Comparison of ENCODE assay signal across 22 cellular contexts in genomic region chr6:100366419-100366818, GRCh38.
DNase-seq lines count a peak whose midpoint lies in the region; ATAC-seq and TF ChIP-seq lines count a peak whose summit lies in the region.
"Had no signal": no experiment of that assay in that cellular context is flagged by ENCODE, and none has a peak within 500 bp of the region (broad histone marks: within the 10 kb centered on the region; RNA-seq: fewer than 3 reads in every experiment).

No MANE protein-coding gene starts in this region.

- no peaks in the 10 kb centered on the region for H3K27me3 Mint-ChIP-seq in activated CD4-positive, alpha-beta T cell treated with anti-CD3 and anti-CD28 coated beads for 36 hours
- H3K27me3 Mint-ChIP-seq in activated CD4-positive, alpha-beta memory T cell treated with anti-CD3 and anti-CD28 coated beads, Interleukin-2, amount 10 ng/mL, durations not matched to agents 7 days and 5 days = peaks cover 3% of the 10 kb centered on the region

- intact Hi-C loops in activated CD4-positive, alpha-beta T cell treated with anti-CD3 and anti-CD28 coated beads for 36 hours (cut with DNase I, micrococcal nuclease) = no loop called here

- TF ChIP-seq CTCF in choroid plexus epithelial cell (conservative IDR thresholded peaks at IDR 0.05; ENCODE audit: low read depth, low read length) = no peak

- CTCF ChIA-PET in activated CD4-positive, alpha-beta T cell treated with anti-CD3 and anti-CD28 coated beads for 36 hours (lab: Charles Lee) = no interaction called here
- CTCF ChIA-PET in activated CD4-positive, alpha-beta memory T cell treated with anti-CD3 and anti-CD28 coated beads, Interleukin-2, amount 10 ng/mL, durations not matched to agents 7 days and 5 days (lab: Charles Lee) = interaction anchor here (0.7 kb wide), 1 partner anchor 71 kb away, joined by 4 read pairs; no protein-coding TSS in a partner anchor

- no peak overlapping the region for H3K27ac Mint-ChIP-seq in activated CD4-positive, alpha-beta T cell treated with anti-CD3 and anti-CD28 coated beads for 36 hours
- no peak overlapping the region for H3K27ac Mint-ChIP-seq in activated CD4-positive, alpha-beta memory T cell treated with anti-CD3 and anti-CD28 coated beads, Interleukin-2, amount 10 ng/mL, durations not matched to agents 7 days and 5 days

- no peak overlapping the region for H3K4me3 Mint-ChIP-seq in activated CD4-positive, alpha-beta T cell treated with anti-CD3 and anti-CD28 coated beads for 36 hours
- no peak overlapping the region for H3K4me3 Mint-ChIP-seq in activated CD4-positive, alpha-beta memory T cell treated with anti-CD3 and anti-CD28 coated beads, Interleukin-2, amount 10 ng/mL, durations not matched to agents 7 days and 5 days

- no peak for ATAC-seq in activated CD4-positive, alpha-beta T cell treated with anti-CD3 and anti-CD28 coated beads for 36 hours
- ATAC-seq in GM21381 (IDR thresholded peaks at IDR 0.05; ENCODE audit: unreplicated experiment) = no peak
- ATAC-seq: mucosa of descending colon had no signal

- H3K9me3 Mint-ChIP-seq in activated CD4-positive, alpha-beta T cell treated with anti-CD3 and anti-CD28 coated beads for 36 hours (ENCODE audit: low read depth) = no peaks in the 10 kb centered on the region
- no peaks in the 10 kb centered on the region for H3K9me3 Mint-ChIP-seq in activated CD4-positive, alpha-beta memory T cell treated with anti-CD3 and anti-CD28 coated beads, Interleukin-2, amount 10 ng/mL, durations not matched to agents 7 days and 5 days

- H3K4me3 ChIP-seq in choroid plexus epithelial cell (ENCODE audit: low read depth, low read length) = no peak overlapping the region
- H3K4me3 ChIP-seq: cardiac muscle cell, HAP-1, mucosa of descending colon, smooth muscle cell, stomach had no signal

- DNase-seq in GM03348 (ENCODE audit: low spot score) = peak; percentile 13
- DNase-seq in NOMO-1 (lab: John Stamatoyannopoulos, UW; ENCODE audit: unreplicated experiment in 2 of 2) = peak; percentile 34 to 46
- peak; percentile 61 for DNase-seq in choroid plexus epithelial cell (ENCODE audit: low read depth)
- DNase-seq in kidney tubule cell (ENCODE audit: low spot score) = peak; percentile 94
- no peak for DNase-seq in activated CD4-positive, alpha-beta T cell treated with anti-CD3 and anti-CD28 coated beads for 36 hours
- DNase-seq in activated CD4-positive, alpha-beta memory T cell treated with anti-CD3 and anti-CD28 coated beads, Interleukin-2, amount 10 ng/mL, durations not matched to agents 7 days and 5 days = no peak
- DNase-seq in activated T-cell treated with anti-CD3 and anti-CD28 coated beads for 4 hours = no peak
- DNase-seq: activated CD4-positive, CD25-positive, alpha-beta regulatory T cell; activated naive CD4-positive, alpha-beta T cell treated with anti-CD3 and anti-CD28 coated beads, Interleukin-2, amount 50 U/mL, for 16 hours; C1 segment of cervical spinal cord; DMS53; effector CD4-positive, alpha-beta T cell; mucosa of descending colon; NCI-H2081; NCI-H69; occipital lobe; stomach; T-helper 1 cell had no signal

- H3K4me1 Mint-ChIP-seq in activated CD4-positive, alpha-beta T cell treated with anti-CD3 and anti-CD28 coated beads for 36 hours = no peaks in the 10 kb centered on the region
- no peaks in the 10 kb centered on the region for H3K4me1 Mint-ChIP-seq in activated CD4-positive, alpha-beta memory T cell treated with anti-CD3 and anti-CD28 coated beads, Interleukin-2, amount 10 ng/mL, durations not matched to agents 7 days and 5 days

- H3K36me3 Mint-ChIP-seq in activated CD4-positive, alpha-beta T cell treated with anti-CD3 and anti-CD28 coated beads for 36 hours (ENCODE audit: low read depth) = no peaks in the 10 kb centered on the region
- H3K36me3 Mint-ChIP-seq in activated CD4-positive, alpha-beta memory T cell treated with anti-CD3 and anti-CD28 coated beads, Interleukin-2, amount 10 ng/mL, durations not matched to agents 7 days and 5 days (ENCODE audit: low read depth) = no peaks in the 10 kb centered on the region

- POLR2A ChIA-PET in activated CD4-positive, alpha-beta T cell treated with anti-CD3 and anti-CD28 coated beads for 36 hours (lab: Charles Lee) = no interaction called here
- POLR2A ChIA-PET in activated CD4-positive, alpha-beta memory T cell treated with anti-CD3 and anti-CD28 coated beads, Interleukin-2, amount 10 ng/mL, durations not matched to agents 7 days and 5 days (lab: Charles Lee) = no interaction called here

Comparison
In these comparisons a context has a peak if more than half of its experiments do, and no peak if none do; other contexts are left out.
1. DNase-seq: peak in GM03348 (single experiment), NOMO-1 (2 of 2), choroid plexus epithelial cell (single experiment) and kidney tubule cell (single experiment); none in activated CD4-positive, alpha-beta T cell treated with anti-CD3 and anti-CD28 coated beads for 36 hours (single experiment), activated CD4-positive, alpha-beta memory T cell treated with anti-CD3 and anti-CD28 coated beads, Interleukin-2, amount 10 ng/mL, durations not matched to agents 7 days and 5 days (single experiment) and activated T-cell treated with anti-CD3 and anti-CD28 coated beads for 4 hours (single experiment).